ENCODE assay signal across 9 cellular contexts in genomic region chr15:51094606-51095569, GRCh38. TPM values are rescaled to one million over a fixed set of nuclear protein-coding genes. Genes with fewer than 3 reads are reported as not detected.
DNase-seq lines count a peak whose midpoint lies in the region; ATAC-seq, FAIRE-seq and TF ChIP-seq lines count a peak whose summit lies in the region.
"Had no signal": no experiment of that assay in that cellular context is flagged by ENCODE, and none has a peak within 500 bp of the region (broad histone marks: within the 10 kb centered on the region; RNA-seq: fewer than 3 reads in every experiment).

TSS of gene TNFAIP8L3 (minus strand) at chr15:51094906. CDS start at chr15:51094595, 311 bp downstream.

- H3K4me1 Mint-ChIP-seq in osteocyte (ENCODE audit: unreplicated experiment), result peaks cover 7% of the 10 kb centered on the region

- H3K36me3 Mint-ChIP-seq in osteocyte (ENCODE audit: unreplicated experiment), result no peaks in the 10 kb centered on the region
- H3K36me3 Mint-ChIP-seq: CD4-positive, CD25-positive, alpha-beta regulatory T cell had no signal

- no peaks in the 10 kb centered on the region for H3K9me3 Mint-ChIP-seq in osteocyte (ENCODE audit: unreplicated experiment)

- H3F3A ChIP-seq in SU-DHL-6 (ENCODE audit: insufficient read depth), result no peaks in the 10 kb centered on the region

- H2AFZ ChIP-seq in SU-DHL-6 (ENCODE audit: low read depth, low read length, severe bottlenecking), result no peak within 1 kb of the TSS

- H3K79me2 ChIP-seq in SU-DHL-6 (ENCODE audit: insufficient read depth, low read length), result no peaks in the 10 kb centered on the region

- ATAC-seq in HG02840 (IDR thresholded peaks at IDR 0.05; ENCODE audit: low FRiP score, unreplicated experiment) (no peak), HG03097 (IDR thresholded peaks at IDR 0.05; ENCODE audit: low FRiP score, unreplicated experiment) (no peak)

- peaks cover 79% of the 10 kb centered on the region for H3K27me3 Mint-ChIP-seq in osteocyte (ENCODE audit: unreplicated experiment)

- no peak within 1 kb of the TSS for H3K27ac Mint-ChIP-seq in osteocyte (ENCODE audit: unreplicated experiment)
- H3K27ac Mint-ChIP-seq: CD4-positive, CD25-positive, alpha-beta regulatory T cell had no signal

- H3K27me3 ChIP-seq in SU-DHL-6 (ENCODE audit: low read length), result no peaks in the 10 kb centered on the region

- no peaks in the 10 kb centered on the region for H3K9me3 ChIP-seq in SU-DHL-6 (ENCODE audit: insufficient read depth, low read length)

- H3K4me3 ChIP-seq in SU-DHL-6 (ENCODE audit: insufficient read depth, low read length, poor library complexity, severe bottlenecking), result no peak within 1 kb of the TSS

- H3K36me3 ChIP-seq in SU-DHL-6 (ENCODE audit: low read length), result no peaks in the 10 kb centered on the region

- peak within 1 kb of the TSS; percentile 70 for H3K4me3 Mint-ChIP-seq in osteocyte (ENCODE audit: unreplicated experiment)

- no peak within 1 kb of the TSS for H3K9ac ChIP-seq in SU-DHL-6 (ENCODE audit: low read length)

- no peaks in the 10 kb centered on the region for H4K20me1 ChIP-seq in SU-DHL-6 (ENCODE audit: low read depth, low read length)

- peak within 1 kb of the TSS; percentile 10 for H3K4me2 ChIP-seq in SU-DHL-6 (ENCODE audit: low read depth, low read length, poor library complexity, severe bottlenecking)

- no peak within 1 kb of the TSS for H3K27ac ChIP-seq in SU-DHL-6 (ENCODE audit: low read depth, low read length)

- TF ChIP-seq CTCF in SU-DHL-6 (IDR thresholded peaks at IDR 0.05; ENCODE audit: insufficient read depth, low read length, poor library complexity, severe bottlenecking) (no peak), osteocyte (IDR thresholded peaks at IDR 0.05) (no peak)

- H3K9me2 ChIP-seq in SU-DHL-6 (replicated peaks; ENCODE audit: insufficient read depth, low read length), result no peaks in the 10 kb centered on the region

- DNase-seq in NCI-H82 (lab: John Stamatoyannopoulos, UW), result peak; percentile 58
- no peak for DNase-seq in NCI-H82 treated with DMSO at 0.1 percent for 48 hours (lab: John Stamatoyannopoulos, UW; ENCODE audit: unreplicated experiment)
- DNase-seq in frontal cortex (ENCODE audit: low spot score in 2 of 2), result peak; percentile 63 to 66
- DNase-seq in osteocyte (ENCODE audit: extremely low spot score, unreplicated experiment), result no peak
- DNase-seq in NOMO-1 treated with DMSO at 0.1 percent for 48 hours (lab: John Stamatoyannopoulos, UW; ENCODE audit: unreplicated experiment), result no peak
- DNase-seq: CD4-positive, CD25-positive, alpha-beta regulatory T cell had no signal

- FAIRE-seq in frontal cortex (lab: Jason Lieb, UNC), result no peak

RNA-seq across cellular contexts. Expression of gene TNFAIP8L3, which starts in this region (rescaled TPM):
- 2.9 TPM for total RNA-seq in frontal cortex
- total RNA-seq in osteocyte, result 0.31 and 0.35 TPM in 2 replicates
- total RNA-seq: CD4-positive, CD25-positive, alpha-beta regulatory T cell had no signal

Comparison
In these comparisons a context has a peak if more than half of its experiments do, and no peak if none do; other contexts are left out.
1. DNase-seq: peak in NCI-H82 (single experiment) and frontal cortex (2 of 2); none in NCI-H82 treated with DMSO at 0.1 percent for 48 hours (single experiment), osteocyte (single experiment) and NOMO-1 treated with DMSO at 0.1 percent for 48 hours (single experiment).